In genomic region chr1:11931845-11932244, GRCh38 we compare ENCODE assay signal across 32 cellular contexts.
"Had no signal": no experiment of that assay in that cellular context is flagged by ENCODE, and none has a peak within 500 bp of the region (broad histone marks: within the 10 kb centered on the region; RNA-seq: fewer than 3 reads in every experiment).

No MANE protein-coding gene starts in this region.

- H3K27me3 Mint-ChIP-seq: activated B cell treated with CpG ODN at 0.5 μM for 24 hours; activated CD8-positive, alpha-beta T cell treated with anti-CD3 and anti-CD28 coated beads for 36 hours; activated naive CD8-positive, alpha-beta T cell; activated T-helper 17 cell treated with anti-CD3 and anti-CD28 coated beads, Interleukin-2, amount 50 U/mL, for 72 hours; central memory CD8-positive, alpha-beta T cell; dendritic cell treated with granulocyte-macrophage colony-stimulating factor and Interleukin-4, amounts not matched to agents 40 ng/mL and 50 ng/mL, for 4 days had no signal

- ATAC-seq: activated CD4-positive, CD25-positive, alpha-beta regulatory T cell treated with anti-CD3 and anti-CD28 coated beads, Interleukin-2, amount 50 U/mL, for 24 hours; activated CD8-positive, alpha-beta T cell treated with anti-CD3 and anti-CD28 coated beads for 36 hours; activated T-cell treated with anti-CD3 and anti-CD28 coated beads, Interleukin-2, amount 50 U/mL, for 4 hours; activated T-helper 17 cell treated with anti-CD3 and anti-CD28 coated beads, Interleukin-2, amount 50 U/mL, for 72 hours; foreskin keratinocyte; gastrocnemius medialis; heart left ventricle had no signal

- H3K4me1 Mint-ChIP-seq: activated T-helper 17 cell treated with anti-CD3 and anti-CD28 coated beads, Interleukin-2, amount 50 U/mL, for 72 hours; central memory CD8-positive, alpha-beta T cell had no signal

- H3K27me3 ChIP-seq: brain microvascular endothelial cell, dorsolateral prefrontal cortex, esophagus muscularis mucosa, foreskin keratinocyte, gastrocnemius medialis, heart left ventricle had no signal

- H3K36me3 ChIP-seq: brain microvascular endothelial cell, esophagus muscularis mucosa, gastrocnemius medialis had no signal

- DNase-seq: activated B cell treated with CpG ODN at 0.5 μM for 24 hours; activated CD4-positive, alpha-beta T cell treated with anti-CD3 and anti-CD28 coated beads for 48 hours; activated CD4-positive, alpha-beta T cell treated with anti-CD3 and anti-CD28 coated beads, Interleukin-2, amount 50 U/mL, for 1 hour; activated CD4-positive, alpha-beta T cell treated with anti-CD3 and anti-CD28 coated beads, Interleukin-2, amount 50 U/mL, for 48 hours; activated CD8-positive, alpha-beta memory T cell treated with anti-CD3 and anti-CD28 coated beads for 24 hours; activated CD8-positive, alpha-beta T cell treated with anti-CD3 and anti-CD28 coated beads for 36 hours; activated effector memory CD4-positive, alpha-beta T cell treated with Interleukin-2 at 50 U/mL for 16 hours; activated gamma-delta T cell treated with Interleukin-2 at 50 U/mL for 16 hours; activated naive CD4-positive, alpha-beta T cell treated with anti-CD3 and anti-CD28 coated beads, Interleukin-2, amount 50 U/mL, for 16 hours; activated naive CD4-positive, alpha-beta T cell treated with Interleukin-2 at 50 U/mL for 16 hours; activated T-cell treated with anti-CD3 and anti-CD28 coated beads, Interleukin-2, amount 50 U/mL, for 4 hours; amniotic stem cell; anterior cingulate cortex; brain microvascular endothelial cell; dorsolateral prefrontal cortex; effector memory CD4-positive, alpha-beta T cell; endodermal cell; erythroblast; foreskin keratinocyte; gastrocnemius medialis; glutamatergic neuron; heart left ventricle; T-helper 9 cell had no signal

- H3K4me3 ChIP-seq: coronary artery, dorsolateral prefrontal cortex, esophagus muscularis mucosa, gastrocnemius medialis, heart left ventricle had no signal

- H3K9me3 ChIP-seq: esophagus muscularis mucosa, gastrocnemius medialis, heart left ventricle had no signal

- H3K27ac ChIP-seq: brain microvascular endothelial cell, foreskin keratinocyte, VCaP had no signal

- H3K27ac Mint-ChIP-seq: activated B cell treated with CpG ODN at 0.5 μM for 24 hours; activated CD8-positive, alpha-beta T cell treated with anti-CD3 and anti-CD28 coated beads for 36 hours; activated naive CD8-positive, alpha-beta T cell; activated T-helper 17 cell treated with anti-CD3 and anti-CD28 coated beads, Interleukin-2, amount 50 U/mL, for 72 hours; T-helper 1 cell treated with Interleukin-12 subunit alpha and Interleukin-12 subunit beta and Interleukin-4 antibody, amounts not matched to agents 30 μg/mL and 1 μg/mL, for 36 hours had no signal

- H3K9me3 Mint-ChIP-seq: activated B cell treated with CpG ODN at 0.5 μM for 24 hours; activated CD8-positive, alpha-beta T cell treated with anti-CD3 and anti-CD28 coated beads for 36 hours; activated T-cell treated with anti-CD3 and anti-CD28 coated beads, Interleukin-2, amount 50 U/mL, for 4 hours; activated T-helper 17 cell treated with anti-CD3 and anti-CD28 coated beads, Interleukin-2, amount 50 U/mL, for 72 hours; central memory CD8-positive, alpha-beta T cell; dendritic cell treated with granulocyte-macrophage colony-stimulating factor and Interleukin-4, amounts not matched to agents 40 ng/mL and 50 ng/mL, for 4 days; endodermal cell; T-helper 1 cell treated with Interleukin-12 subunit alpha and Interleukin-12 subunit beta and Interleukin-4 antibody, amounts not matched to agents 30 μg/mL and 1 μg/mL, for 36 hours had no signal

- H3K36me3 Mint-ChIP-seq: activated naive CD8-positive, alpha-beta T cell had no signal

- H3K4me3 Mint-ChIP-seq: activated B cell treated with CpG ODN at 0.5 μM for 24 hours; activated CD8-positive, alpha-beta T cell treated with anti-CD3 and anti-CD28 coated beads for 36 hours; activated naive CD8-positive, alpha-beta T cell; activated T-cell treated with anti-CD3 and anti-CD28 coated beads, Interleukin-2, amount 50 U/mL, for 4 hours; activated T-helper 17 cell treated with anti-CD3 and anti-CD28 coated beads, Interleukin-2, amount 50 U/mL, for 72 hours; central memory CD8-positive, alpha-beta T cell; dendritic cell treated with granulocyte-macrophage colony-stimulating factor and Interleukin-4, amounts not matched to agents 40 ng/mL and 50 ng/mL, for 4 days; endodermal cell; T-helper 1 cell treated with Interleukin-12 subunit alpha and Interleukin-12 subunit beta and Interleukin-4 antibody, amounts not matched to agents 30 μg/mL and 1 μg/mL, for 36 hours had no signal
